ENCODE assay signal across 8 cellular contexts in genomic region chr9:112074250-112075008, GRCh38.
DNase-seq lines count a peak whose midpoint lies in the region; ATAC-seq and TF ChIP-seq lines count a peak whose summit lies in the region.

No MANE protein-coding gene starts in this region.

- no peak overlapping the region for H3K4me3 Mint-ChIP-seq in Calu3 (ENCODE audit: low read depth, unreplicated experiment)
- H3K4me3 Mint-ChIP-seq in activated CD8-positive, alpha-beta T cell treated with anti-CD3 and anti-CD28 coated beads for 36 hours = peak overlapping the region; percentile 9

- peak; percentile 44 for TF ChIP-seq CTCF in Calu3 (IDR thresholded peaks at IDR 0.05; ENCODE audit: unreplicated experiment)
- peak; percentile 91 for TF ChIP-seq CTCF in activated CD8-positive, alpha-beta T cell treated with anti-CD3 and anti-CD28 coated beads for 36 hours (IDR thresholded peaks at IDR 0.05)

- H3K27ac ChIP-seq in effector memory CD4-positive, alpha-beta T cell (ENCODE audit: insufficient read depth, low read length, poor library complexity, severe bottlenecking) = no peak overlapping the region

- no peaks in the 10 kb centered on the region for H3K9me3 ChIP-seq in effector memory CD4-positive, alpha-beta T cell (ENCODE audit: control insufficient read depth, low read length)

- peaks cover 6% of the 10 kb centered on the region for H3K4me1 ChIP-seq in effector memory CD4-positive, alpha-beta T cell (ENCODE audit: control insufficient read depth, insufficient read depth, low read length, poor library complexity, severe bottlenecking)

- no peaks in the 10 kb centered on the region for H3K36me3 ChIP-seq in effector memory CD4-positive, alpha-beta T cell (ENCODE audit: control insufficient read depth, insufficient read depth, low read length)

- peak; percentile 85 for ATAC-seq in activated CD8-positive, alpha-beta T cell treated with anti-CD3 and anti-CD28 coated beads for 36 hours
- no peak for ATAC-seq in HG02763 (IDR thresholded peaks at IDR 0.05; ENCODE audit: unreplicated experiment)

- CTCF ChIA-PET in Calu3 (lab: Charles Lee) = interaction anchor here (0.7 to 1.5 kb wide), 15 partner anchors 8 to 563 kb away, joined by 3 to 12 read pairs (median 5); partner anchors contain the start of gene UGCG
- CTCF ChIA-PET in activated CD8-positive, alpha-beta T cell treated with anti-CD3 and anti-CD28 coated beads for 36 hours (lab: Charles Lee) = interaction anchor here (0.6 to 4.8 kb wide), 48 partner anchors 9 to 476 kb away, joined by 3 to 122 read pairs (median 4); partner anchors contain the start of gene UGCG

- peaks cover 11% of the 10 kb centered on the region for H3K36me3 Mint-ChIP-seq in Calu3 (ENCODE audit: insufficient read depth, unreplicated experiment)
- H3K36me3 Mint-ChIP-seq in activated CD8-positive, alpha-beta T cell treated with anti-CD3 and anti-CD28 coated beads for 36 hours (ENCODE audit: low read depth) = peaks cover 3% of the 10 kb centered on the region

- peak overlapping the region; percentile 93 for H3K27ac Mint-ChIP-seq in Calu3 (ENCODE audit: unreplicated experiment)
- H3K27ac Mint-ChIP-seq in activated CD8-positive, alpha-beta T cell treated with anti-CD3 and anti-CD28 coated beads for 36 hours = peak overlapping the region; percentile 28

- H3K27me3 ChIP-seq in effector memory CD4-positive, alpha-beta T cell (replicated peaks; ENCODE audit: control insufficient read depth, insufficient read depth, low read length, poor library complexity, severe bottlenecking) = no peaks in the 10 kb centered on the region

- BruUV-seq in Calu3 (replicated peaks; lab: Mats Ljungman, UMichigan) = TSS peak; percentile 56

- POLR2A ChIA-PET in activated CD8-positive, alpha-beta T cell treated with anti-CD3 and anti-CD28 coated beads for 36 hours (lab: Charles Lee) = interaction anchor here (1.1 to 1.6 kb wide), 3 partner anchors 12 to 314 kb away, joined by 4 read pairs; no protein-coding TSS in a partner anchor

- H3K4me3 ChIP-seq in effector memory CD4-positive, alpha-beta T cell (ENCODE audit: insufficient read depth, low read depth, low read length, poor library complexity, severe bottlenecking) = peak overlapping the region; percentile 3

- no peaks in the 10 kb centered on the region for H3K9me3 Mint-ChIP-seq in Calu3 (ENCODE audit: low read depth, unreplicated experiment)
- H3K9me3 Mint-ChIP-seq in activated CD8-positive, alpha-beta T cell treated with anti-CD3 and anti-CD28 coated beads for 36 hours = no peaks in the 10 kb centered on the region

- H3K27me3 Mint-ChIP-seq in Calu3 (ENCODE audit: unreplicated experiment) = no peaks in the 10 kb centered on the region
- no peaks in the 10 kb centered on the region for H3K27me3 Mint-ChIP-seq in activated CD8-positive, alpha-beta T cell treated with anti-CD3 and anti-CD28 coated beads for 36 hours

- H3K4me1 Mint-ChIP-seq in Calu3 (ENCODE audit: low read depth, unreplicated experiment) = peaks cover 50% of the 10 kb centered on the region
- H3K4me1 Mint-ChIP-seq in activated CD8-positive, alpha-beta T cell treated with anti-CD3 and anti-CD28 coated beads for 36 hours (ENCODE audit: low read depth) = peaks cover 28% of the 10 kb centered on the region

- DNase-seq in Calu3 (peak; percentile 70), HCEC 1CT (peak; percentile 79), NCI-H345 treated with DMSO at 0.1 percent for 48 hours (lab: John Stamatoyannopoulos, UW; ENCODE audit: unreplicated experiment) (peak; percentile 58), mucosa of gallbladder (ENCODE audit: low spot score) (peak; percentile 80)
- peak; percentile 84 for DNase-seq in activated CD8-positive, alpha-beta T cell treated with anti-CD3 and anti-CD28 coated beads for 36 hours
- DNase-seq in effector memory CD4-positive, alpha-beta T cell = peak; percentile 29 to 56 (median 32)
- DNase-seq in stimulated activated CD8-positive, alpha-beta memory T cell treated with anti-CD3 and anti-CD28 coated beads, Interleukin-4, amount 100 ng/mL, for 24 hours (ENCODE audit: low read depth) = peak; percentile 50

- intact Hi-C loops in Calu3 (cut with micrococcal nuclease; ENCODE audit: unreplicated experiment) = loop anchor here (1.0 to 5.0 kb wide), 3 partner anchors 54 to 314 kb away; no protein-coding TSS in a partner anchor
- intact Hi-C loops in activated CD8-positive, alpha-beta T cell treated with anti-CD3 and anti-CD28 coated beads for 36 hours (cut with micrococcal nuclease) = loop anchor here (5.0 kb wide), 1 partner anchor 312 kb away; no protein-coding TSS in a partner anchor

Comparison
In these comparisons a context has a peak if more than half of its experiments do, and no peak if none do; other contexts are left out.
1. DNase-seq: peak in every context shown above with its lines; median percentile 84 in activated CD8-positive, alpha-beta T cell treated with anti-CD3 and anti-CD28 coated beads for 36 hours; 80 in mucosa of gallbladder; 79 in HCEC 1CT; 70 in Calu3; 58 in NCI-H345 treated with DMSO at 0.1 percent for 48 hours; 50 in stimulated activated CD8-positive, alpha-beta memory T cell treated with anti-CD3 and anti-CD28 coated beads, Interleukin-4, amount 100 ng/mL, for 24 hours; 32 in effector memory CD4-positive, alpha-beta T cell.